Comparison of ENCODE assay signal across 2 cellular contexts in the genomic region with DNA sequence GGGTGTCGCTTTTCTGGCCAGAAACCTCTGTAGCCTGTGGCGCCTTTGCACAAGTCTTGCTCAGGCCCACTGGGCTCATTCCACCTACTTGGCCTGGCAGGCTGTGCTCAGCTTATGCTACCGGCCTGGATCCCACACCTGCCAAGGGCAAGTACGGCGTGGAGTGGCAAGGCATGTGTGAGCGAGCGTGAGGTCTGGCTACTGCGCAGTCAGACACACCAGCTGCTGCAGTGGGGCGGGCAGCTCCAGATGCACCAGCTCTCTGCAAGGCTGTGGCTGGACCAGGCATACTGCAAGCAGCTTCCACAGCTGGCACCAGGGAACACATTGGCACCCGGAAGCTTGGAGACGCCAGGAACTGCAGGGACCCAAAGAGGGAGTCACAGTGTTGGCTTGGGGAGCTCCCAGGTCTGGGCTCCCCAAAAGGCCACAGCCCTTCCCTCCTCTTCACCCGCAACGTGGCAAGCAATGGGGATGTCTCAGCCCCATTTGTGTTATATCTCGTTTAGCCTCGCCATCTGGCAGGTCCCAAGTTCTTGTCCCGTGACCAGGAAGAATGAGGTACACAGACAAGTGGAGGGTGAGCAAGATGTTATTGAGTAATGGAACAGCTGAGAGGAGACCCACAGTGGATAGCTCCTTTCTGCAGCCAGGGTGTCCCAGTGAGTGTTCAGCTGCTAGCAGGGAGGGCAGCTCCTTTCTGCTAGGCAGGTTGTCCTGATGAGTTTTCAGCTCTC.
TF ChIP-seq lines count a peak whose summit lies in the region.

No MANE protein-coding gene starts in this region.

TF ChIP-seq in HepG2, 621 proteins besides CTCF, POLR2A, EP300 and RAD21:
- TF ChIP-seq ZBTB3 (CRISPR knock-in tag; IDR thresholded peaks at IDR 0.05; ENCODE audit: borderline replicate concordance, low read depth) (no peak), AGO2 (optimal IDR thresholded peaks at IDR 0.05; ENCODE audit: low read depth, low read length) (peak; percentile 51)

TF ChIP-seq in K562, 482 proteins besides CTCF, POLR2A, EP300 and RAD21:
- TF ChIP-seq, protein P1, sequence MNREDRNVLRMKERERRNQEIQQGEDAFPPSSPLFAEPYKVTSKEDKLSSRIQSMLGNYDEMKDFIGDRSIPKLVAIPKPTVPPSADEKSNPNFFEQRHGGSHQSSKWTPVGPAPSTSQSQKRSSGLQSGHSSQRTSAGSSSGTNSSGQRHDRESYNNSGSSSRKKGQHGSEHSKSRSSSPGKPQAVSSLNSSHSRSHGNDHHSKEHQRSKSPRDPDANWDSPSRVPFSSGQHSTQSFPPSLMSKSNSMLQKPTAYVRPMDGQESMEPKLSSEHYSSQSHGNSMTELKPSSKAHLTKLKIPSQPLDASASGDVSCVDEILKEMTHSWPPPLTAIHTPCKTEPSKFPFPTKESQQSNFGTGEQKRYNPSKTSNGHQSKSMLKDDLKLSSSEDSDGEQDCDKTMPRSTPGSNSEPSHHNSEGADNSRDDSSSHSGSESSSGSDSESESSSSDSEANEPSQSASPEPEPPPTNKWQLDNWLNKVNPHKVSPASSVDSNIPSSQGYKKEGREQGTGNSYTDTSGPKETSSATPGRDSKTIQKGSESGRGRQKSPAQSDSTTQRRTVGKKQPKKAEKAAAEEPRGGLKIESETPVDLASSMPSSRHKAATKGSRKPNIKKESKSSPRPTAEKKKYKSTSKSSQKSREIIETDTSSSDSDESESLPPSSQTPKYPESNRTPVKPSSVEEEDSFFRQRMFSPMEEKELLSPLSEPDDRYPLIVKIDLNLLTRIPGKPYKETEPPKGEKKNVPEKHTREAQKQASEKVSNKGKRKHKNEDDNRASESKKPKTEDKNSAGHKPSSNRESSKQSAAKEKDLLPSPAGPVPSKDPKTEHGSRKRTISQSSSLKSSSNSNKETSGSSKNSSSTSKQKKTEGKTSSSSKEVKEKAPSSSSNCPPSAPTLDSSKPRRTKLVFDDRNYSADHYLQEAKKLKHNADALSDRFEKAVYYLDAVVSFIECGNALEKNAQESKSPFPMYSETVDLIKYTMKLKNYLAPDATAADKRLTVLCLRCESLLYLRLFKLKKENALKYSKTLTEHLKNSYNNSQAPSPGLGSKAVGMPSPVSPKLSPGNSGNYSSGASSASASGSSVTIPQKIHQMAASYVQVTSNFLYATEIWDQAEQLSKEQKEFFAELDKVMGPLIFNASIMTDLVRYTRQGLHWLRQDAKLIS (CRISPR knock-in tag; IDR thresholded peaks at IDR 0.05) = no peak
- TF ChIP-seq, protein P2, sequence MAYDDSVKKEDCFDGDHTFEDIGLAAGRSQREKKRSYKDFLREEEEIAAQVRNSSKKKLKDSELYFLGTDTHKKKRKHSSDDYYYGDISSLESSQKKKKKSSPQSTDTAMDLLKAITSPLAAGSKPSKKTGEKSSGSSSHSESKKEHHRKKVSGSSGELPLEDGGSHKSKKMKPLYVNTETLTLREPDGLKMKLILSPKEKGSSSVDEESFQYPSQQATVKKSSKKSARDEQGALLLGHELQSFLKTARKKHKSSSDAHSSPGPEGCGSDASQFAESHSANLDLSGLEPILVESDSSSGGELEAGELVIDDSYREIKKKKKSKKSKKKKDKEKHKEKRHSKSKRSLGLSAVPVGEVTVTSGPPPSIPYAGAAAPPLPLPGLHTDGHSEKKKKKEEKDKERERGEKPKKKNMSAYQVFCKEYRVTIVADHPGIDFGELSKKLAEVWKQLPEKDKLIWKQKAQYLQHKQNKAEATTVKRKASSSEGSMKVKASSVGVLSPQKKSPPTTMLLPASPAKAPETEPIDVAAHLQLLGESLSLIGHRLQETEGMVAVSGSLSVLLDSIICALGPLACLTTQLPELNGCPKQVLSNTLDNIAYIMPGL (CRISPR knock-in tag; IDR thresholded peaks at IDR 0.05) = no peak
- TF ChIP-seq ZFP36 (IDR thresholded peaks at IDR 0.05; ENCODE audit: low read depth, low read length, partially characterized antibody) (peak; percentile 14), SLC30A9 (CRISPR knock-in tag; IDR thresholded peaks at IDR 0.05) (no peak), POLR2G (IDR thresholded peaks at IDR 0.05; ENCODE audit: low read depth, low read length) (0 out of 2 replicates have a peak, but pooled peaks have one; percentile 21), FIP1L1 (IDR thresholded peaks at IDR 0.05; ENCODE audit: low read depth, low read length, poor library complexity, severe bottlenecking) (no peak), SIN3A (IDR thresholded peaks at IDR 0.05; ENCODE audit: borderline replicate concordance in 2 of 2, control insufficient read depth in 1 of 2, low read depth in 2 of 2, low read length in 2 of 2) (no peak), RBFOX2 (IDR thresholded peaks at IDR 0.05; ENCODE audit: low read depth, low read length) (0 out of 2 replicates have a peak, but pooled peaks have one; percentile 34), SAFB (IDR thresholded peaks at IDR 0.05; ENCODE audit: borderline replicate concordance, low read depth, low read length) (no peak), ZNF507 (tag; conservative IDR thresholded peaks at IDR 0.05) (no peak), BHLHE40 (IDR thresholded peaks at IDR 0.05; ENCODE audit: low read length) (no peak), ZNF232 (CRISPR knock-in tag; IDR thresholded peaks at IDR 0.05) (no peak), HCFC1 (IDR thresholded peaks at IDR 0.05; ENCODE audit: low read depth, low read length) (no peak), ZNF24 (IDR thresholded peaks at IDR 0.05) (no peak), RBM17 (IDR thresholded peaks at IDR 0.05; ENCODE audit: borderline replicate concordance, low read depth, low read length) (no peak), GABPA (tag; conservative IDR thresholded peaks at IDR 0.05; ENCODE audit: low read depth) (no peak), CC2D1A (IDR thresholded peaks at IDR 0.05) (no peak), ZNF224 (CRISPR knock-in tag; IDR thresholded peaks at IDR 0.05) (no peak), SRSF1 (IDR thresholded peaks at IDR 0.05; ENCODE audit: low read depth, low read length) (no peak), NFYB (IDR thresholded peaks at IDR 0.05; ENCODE audit: extremely low read depth, insufficient read length) (no peak), ZNF766 (CRISPR knock-in tag; conservative IDR thresholded peaks at IDR 0.05) (no peak)
- TF ChIP-seq, protein P3, sequence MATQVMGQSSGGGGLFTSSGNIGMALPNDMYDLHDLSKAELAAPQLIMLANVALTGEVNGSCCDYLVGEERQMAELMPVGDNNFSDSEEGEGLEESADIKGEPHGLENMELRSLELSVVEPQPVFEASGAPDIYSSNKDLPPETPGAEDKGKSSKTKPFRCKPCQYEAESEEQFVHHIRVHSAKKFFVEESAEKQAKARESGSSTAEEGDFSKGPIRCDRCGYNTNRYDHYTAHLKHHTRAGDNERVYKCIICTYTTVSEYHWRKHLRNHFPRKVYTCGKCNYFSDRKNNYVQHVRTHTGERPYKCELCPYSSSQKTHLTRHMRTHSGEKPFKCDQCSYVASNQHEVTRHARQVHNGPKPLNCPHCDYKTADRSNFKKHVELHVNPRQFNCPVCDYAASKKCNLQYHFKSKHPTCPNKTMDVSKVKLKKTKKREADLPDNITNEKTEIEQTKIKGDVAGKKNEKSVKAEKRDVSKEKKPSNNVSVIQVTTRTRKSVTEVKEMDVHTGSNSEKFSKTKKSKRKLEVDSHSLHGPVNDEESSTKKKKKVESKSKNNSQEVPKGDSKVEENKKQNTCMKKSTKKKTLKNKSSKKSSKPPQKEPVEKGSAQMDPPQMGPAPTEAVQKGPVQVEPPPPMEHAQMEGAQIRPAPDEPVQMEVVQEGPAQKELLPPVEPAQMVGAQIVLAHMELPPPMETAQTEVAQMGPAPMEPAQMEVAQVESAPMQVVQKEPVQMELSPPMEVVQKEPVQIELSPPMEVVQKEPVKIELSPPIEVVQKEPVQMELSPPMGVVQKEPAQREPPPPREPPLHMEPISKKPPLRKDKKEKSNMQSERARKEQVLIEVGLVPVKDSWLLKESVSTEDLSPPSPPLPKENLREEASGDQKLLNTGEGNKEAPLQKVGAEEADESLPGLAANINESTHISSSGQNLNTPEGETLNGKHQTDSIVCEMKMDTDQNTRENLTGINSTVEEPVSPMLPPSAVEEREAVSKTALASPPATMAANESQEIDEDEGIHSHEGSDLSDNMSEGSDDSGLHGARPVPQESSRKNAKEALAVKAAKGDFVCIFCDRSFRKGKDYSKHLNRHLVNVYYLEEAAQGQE (CRISPR knock-in tag; IDR thresholded peaks at IDR 0.05; ENCODE audit: low read depth) = no peak
- TF ChIP-seq, protein P4, sequence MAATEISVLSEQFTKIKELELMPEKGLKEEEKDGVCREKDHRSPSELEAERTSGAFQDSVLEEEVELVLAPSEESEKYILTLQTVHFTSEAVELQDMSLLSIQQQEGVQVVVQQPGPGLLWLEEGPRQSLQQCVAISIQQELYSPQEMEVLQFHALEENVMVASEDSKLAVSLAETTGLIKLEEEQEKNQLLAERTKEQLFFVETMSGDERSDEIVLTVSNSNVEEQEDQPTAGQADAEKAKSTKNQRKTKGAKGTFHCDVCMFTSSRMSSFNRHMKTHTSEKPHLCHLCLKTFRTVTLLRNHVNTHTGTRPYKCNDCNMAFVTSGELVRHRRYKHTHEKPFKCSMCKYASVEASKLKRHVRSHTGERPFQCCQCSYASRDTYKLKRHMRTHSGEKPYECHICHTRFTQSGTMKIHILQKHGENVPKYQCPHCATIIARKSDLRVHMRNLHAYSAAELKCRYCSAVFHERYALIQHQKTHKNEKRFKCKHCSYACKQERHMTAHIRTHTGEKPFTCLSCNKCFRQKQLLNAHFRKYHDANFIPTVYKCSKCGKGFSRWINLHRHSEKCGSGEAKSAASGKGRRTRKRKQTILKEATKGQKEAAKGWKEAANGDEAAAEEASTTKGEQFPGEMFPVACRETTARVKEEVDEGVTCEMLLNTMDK (IDR thresholded peaks at IDR 0.05; ENCODE audit: borderline replicate concordance, insufficient read depth, low read depth, low read length, poor library complexity, severe bottlenecking) = no peak
- TF ChIP-seq, protein P5, sequence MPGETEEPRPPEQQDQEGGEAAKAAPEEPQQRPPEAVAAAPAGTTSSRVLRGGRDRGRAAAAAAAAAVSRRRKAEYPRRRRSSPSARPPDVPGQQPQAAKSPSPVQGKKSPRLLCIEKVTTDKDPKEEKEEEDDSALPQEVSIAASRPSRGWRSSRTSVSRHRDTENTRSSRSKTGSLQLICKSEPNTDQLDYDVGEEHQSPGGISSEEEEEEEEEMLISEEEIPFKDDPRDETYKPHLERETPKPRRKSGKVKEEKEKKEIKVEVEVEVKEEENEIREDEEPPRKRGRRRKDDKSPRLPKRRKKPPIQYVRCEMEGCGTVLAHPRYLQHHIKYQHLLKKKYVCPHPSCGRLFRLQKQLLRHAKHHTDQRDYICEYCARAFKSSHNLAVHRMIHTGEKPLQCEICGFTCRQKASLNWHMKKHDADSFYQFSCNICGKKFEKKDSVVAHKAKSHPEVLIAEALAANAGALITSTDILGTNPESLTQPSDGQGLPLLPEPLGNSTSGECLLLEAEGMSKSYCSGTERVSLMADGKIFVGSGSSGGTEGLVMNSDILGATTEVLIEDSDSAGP (CRISPR knock-in tag; IDR thresholded peaks at IDR 0.05) = no peak
- TF ChIP-seq, protein P6, sequence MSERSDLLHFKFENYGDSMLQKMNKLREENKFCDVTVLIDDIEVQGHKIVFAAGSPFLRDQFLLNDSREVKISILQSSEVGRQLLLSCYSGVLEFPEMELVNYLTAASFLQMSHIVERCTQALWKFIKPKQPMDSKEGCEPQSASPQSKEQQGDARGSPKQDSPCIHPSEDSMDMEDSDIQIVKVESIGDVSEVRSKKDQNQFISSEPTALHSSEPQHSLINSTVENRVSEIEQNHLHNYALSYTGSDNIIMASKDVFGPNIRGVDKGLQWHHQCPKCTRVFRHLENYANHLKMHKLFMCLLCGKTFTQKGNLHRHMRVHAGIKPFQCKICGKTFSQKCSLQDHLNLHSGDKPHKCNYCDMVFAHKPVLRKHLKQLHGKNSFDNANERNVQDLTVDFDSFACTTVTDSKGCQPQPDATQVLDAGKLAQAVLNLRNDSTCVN (CRISPR knock-in tag; IDR thresholded peaks at IDR 0.05) = no peak
